ENCODE assay signal across 19 cellular contexts in the genomic region with DNA sequence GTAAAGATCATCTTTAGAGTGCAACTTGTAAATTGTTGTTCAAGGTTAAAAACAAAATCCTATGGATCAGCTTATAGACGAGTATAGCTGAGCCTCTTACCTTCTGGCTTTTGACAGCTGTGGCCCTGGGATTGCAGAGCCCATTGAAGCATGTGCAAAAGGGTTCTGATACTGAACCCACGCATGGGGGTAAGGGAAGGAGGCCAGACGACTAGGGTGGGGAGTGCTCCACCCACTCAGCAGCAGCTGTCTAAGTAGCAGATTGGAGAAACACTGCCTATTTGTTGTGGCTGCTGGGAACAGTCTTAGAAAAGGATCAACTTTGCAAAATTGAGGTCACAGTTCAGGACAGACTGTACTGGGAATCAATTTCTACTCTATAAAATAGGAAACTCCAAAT. TPM values are rescaled to one million over a fixed set of nuclear protein-coding genes. Genes with fewer than 3 reads are reported as not detected.
A peak's percentile ranks its signal among the peaks of the same experiment; 100 is the strongest.
DNase-seq lines count a peak whose midpoint lies in the region; ATAC-seq, FAIRE-seq and TF ChIP-seq lines count a peak whose summit lies in the region.
"Had no signal": no experiment of that assay in that cellular context is flagged by ENCODE, and none has a peak within 500 bp of the region (broad histone marks: within the 10 kb centered on the region; RNA-seq: fewer than 3 reads in every experiment).

No MANE protein-coding gene starts in this region.

- no peaks in the 10 kb centered on the region for H3K9me2 ChIP-seq in PC-3 (replicated peaks; ENCODE audit: low read length)

- peaks cover 2% of the 10 kb centered on the region for H3K36me3 Mint-ChIP-seq in astrocyte (ENCODE audit: low read depth, unreplicated experiment)
- H3K36me3 Mint-ChIP-seq in stimulated activated memory B cell treated with anti-CD40 and anti-IgM and Interleukin-4, amounts not matched to agents 10 μg/mL and 1 μg/mL and 100 μg/mL, for 72 hours: no peaks in the 10 kb centered on the region
- H3K36me3 Mint-ChIP-seq in activated CD4-positive, alpha-beta T cell treated with anti-CD3 and anti-CD28 coated beads for 36 hours (ENCODE audit: low read depth): no peaks in the 10 kb centered on the region
- H3K36me3 Mint-ChIP-seq: natural killer cell treated with Interleukin-12 subunit alpha and Interleukin-12 subunit beta and Interleukin-15 and Interleukin-18, amount 100 ng/mL, for 72 hours had no signal

- H2AFZ ChIP-seq in astrocyte (ENCODE audit: low read depth, low read length) (no peak overlapping the region), PC-3 (ENCODE audit: low read length) (no peak overlapping the region)

- peaks cover 24% of the 10 kb centered on the region for H3K4me1 Mint-ChIP-seq in astrocyte (ENCODE audit: low read depth, unreplicated experiment)
- no peaks in the 10 kb centered on the region for H3K4me1 Mint-ChIP-seq in stimulated activated memory B cell treated with anti-CD40 and anti-IgM and Interleukin-4, amounts not matched to agents 10 μg/mL and 1 μg/mL and 100 μg/mL, for 72 hours
- peaks cover 50% of the 10 kb centered on the region for H3K4me1 Mint-ChIP-seq in activated CD4-positive, alpha-beta T cell treated with anti-CD3 and anti-CD28 coated beads for 36 hours

- H3K4me3 ChIP-seq in astrocyte (ENCODE audit: insufficient read depth, low read depth, low read length): no peak overlapping the region
- no peak overlapping the region for H3K4me3 ChIP-seq in PC-3 (ENCODE audit: low read length)
- H3K4me3 ChIP-seq: cardiac muscle cell, sigmoid colon, suprapubic skin had no signal

- no peaks in the 10 kb centered on the region for H3K9me3 Mint-ChIP-seq in astrocyte (ENCODE audit: unreplicated experiment)
- H3K9me3 Mint-ChIP-seq in stimulated activated memory B cell treated with anti-CD40 and anti-IgM and Interleukin-4, amounts not matched to agents 10 μg/mL and 1 μg/mL and 100 μg/mL, for 72 hours: no peaks in the 10 kb centered on the region
- no peaks in the 10 kb centered on the region for H3K9me3 Mint-ChIP-seq in activated CD4-positive, alpha-beta T cell treated with anti-CD3 and anti-CD28 coated beads for 36 hours (ENCODE audit: low read depth)
- H3K9me3 Mint-ChIP-seq: activated naive CD4-positive, alpha-beta T cell treated with anti-CD3 and anti-CD28 coated beads, Interleukin-2, amount 10 ng/mL, durations not matched to agents 7 days and 5 days; CD4-positive, alpha-beta memory T cell; natural killer cell treated with Interleukin-12 subunit alpha and Interleukin-12 subunit beta and Interleukin-15 and Interleukin-18, amount 100 ng/mL, for 72 hours had no signal

- peaks cover 14% of the 10 kb centered on the region for H3K4me1 ChIP-seq in astrocyte (ENCODE audit: insufficient read depth, low read length)
- peaks cover 16% of the 10 kb centered on the region for H3K4me1 ChIP-seq in PC-3 (ENCODE audit: insufficient read depth, low read length)
- H3K4me1 ChIP-seq: sigmoid colon, suprapubic skin had no signal

- no peaks in the 10 kb centered on the region for H3K9me3 ChIP-seq in astrocyte (ENCODE audit: insufficient read depth, low read depth, low read length)
- no peaks in the 10 kb centered on the region for H3K9me3 ChIP-seq in PC-3 (ENCODE audit: low read length)
- H3K9me3 ChIP-seq: sigmoid colon, suprapubic skin had no signal

- no peak overlapping the region for H3K27ac Mint-ChIP-seq in astrocyte (ENCODE audit: unreplicated experiment)
- H3K27ac Mint-ChIP-seq in stimulated activated memory B cell treated with anti-CD40 and anti-IgM and Interleukin-4, amounts not matched to agents 10 μg/mL and 1 μg/mL and 100 μg/mL, for 72 hours: no peak overlapping the region
- H3K27ac Mint-ChIP-seq in activated CD4-positive, alpha-beta T cell treated with anti-CD3 and anti-CD28 coated beads for 36 hours: no peak overlapping the region
- H3K27ac Mint-ChIP-seq: activated naive CD4-positive, alpha-beta T cell treated with anti-CD3 and anti-CD28 coated beads, Interleukin-2, amount 10 ng/mL, durations not matched to agents 7 days and 5 days; CD4-positive, alpha-beta memory T cell; natural killer cell treated with Interleukin-12 subunit alpha and Interleukin-12 subunit beta and Interleukin-15 and Interleukin-18, amount 100 ng/mL, for 72 hours had no signal

- no peaks in the 10 kb centered on the region for H3F3A ChIP-seq in PC-3 (ENCODE audit: low read length, unreplicated experiment)

- H4K20me1 ChIP-seq in astrocyte (ENCODE audit: insufficient read depth, low read length) (no peaks in the 10 kb centered on the region), PC-3 (ENCODE audit: low read length) (no peaks in the 10 kb centered on the region)

- no peak for FAIRE-seq in astrocyte (lab: Jason Lieb, UNC)
- FAIRE-seq: TTC549 had no signal

- no peak overlapping the region for H3K4me2 ChIP-seq in astrocyte (ENCODE audit: low read length)
- no peak overlapping the region for H3K4me2 ChIP-seq in PC-3 (ENCODE audit: low read length)

- H3K4me3 Mint-ChIP-seq in astrocyte (ENCODE audit: unreplicated experiment): no peak overlapping the region
- no peak overlapping the region for H3K4me3 Mint-ChIP-seq in stimulated activated memory B cell treated with anti-CD40 and anti-IgM and Interleukin-4, amounts not matched to agents 10 μg/mL and 1 μg/mL and 100 μg/mL, for 72 hours
- H3K4me3 Mint-ChIP-seq in activated CD4-positive, alpha-beta T cell treated with anti-CD3 and anti-CD28 coated beads for 36 hours: no peak overlapping the region
- H3K4me3 Mint-ChIP-seq: activated naive CD4-positive, alpha-beta T cell treated with anti-CD3 and anti-CD28 coated beads, Interleukin-2, amount 10 ng/mL, durations not matched to agents 7 days and 5 days; CD4-positive, alpha-beta memory T cell; natural killer cell treated with Interleukin-12 subunit alpha and Interleukin-12 subunit beta and Interleukin-15 and Interleukin-18, amount 100 ng/mL, for 72 hours had no signal

- no peaks in the 10 kb centered on the region for H3K27me3 ChIP-seq in astrocyte (ENCODE audit: insufficient read depth, low read length)
- H3K27me3 ChIP-seq in PC-3 (ENCODE audit: low read length): no peaks in the 10 kb centered on the region
- H3K27me3 ChIP-seq: cardiac muscle cell, sigmoid colon, suprapubic skin had no signal

- no peak for TF ChIP-seq CTCF in astrocyte (IDR thresholded peaks at IDR 0.05; ENCODE audit: insufficient read depth, low read depth, low read length)
- no peak for TF ChIP-seq CTCF in PC-3 (conservative IDR thresholded peaks at IDR 0.05; ENCODE audit: low read depth, low read length)

- peak; percentile 30 for DNase-seq in astrocyte (ENCODE audit: low read depth)
- no peak for DNase-seq in PC-3
- DNase-seq in islet precursor cell: no peak
- DNase-seq in activated CD4-positive, alpha-beta T cell treated with anti-CD3 and anti-CD28 coated beads for 36 hours: no peak
- DNase-seq: activated naive CD4-positive, alpha-beta T cell treated with anti-CD3 and anti-CD28 coated beads, Interleukin-2, amount 10 ng/mL, durations not matched to agents 7 days and 5 days; CD4-positive, alpha-beta memory T cell; GDM1; glutamatergic neuron; NCI-H1105; NCI-H774; SIG-M5; sigmoid colon had no signal

- H3K9ac ChIP-seq in astrocyte (ENCODE audit: low read length) (no peak overlapping the region), PC-3 (ENCODE audit: low read length) (no peak overlapping the region)

- POLR2A ChIA-PET in PC-3 (lab: Charles Lee; ENCODE audit: unreplicated experiment): no interaction called here
- POLR2A ChIA-PET in activated CD4-positive, alpha-beta T cell treated with anti-CD3 and anti-CD28 coated beads for 36 hours (lab: Charles Lee): interaction anchor here (0.6 kb wide), 1 partner anchor 34 kb away, joined by 4 read pairs; no protein-coding TSS in a partner anchor

- ATAC-seq in GM18909 (IDR thresholded peaks at IDR 0.05; ENCODE audit: poor library complexity, unreplicated experiment) (peak; percentile 44), HG02798 (IDR thresholded peaks at IDR 0.05; ENCODE audit: poor library complexity, unreplicated experiment) (peak; percentile 78), PC-3 (no peak)
- ATAC-seq in stimulated activated memory B cell treated with anti-CD40 and anti-IgM and Interleukin-4, amounts not matched to agents 10 μg/mL and 1 μg/mL and 100 μg/mL, for 72 hours: peak; percentile 74
- ATAC-seq in activated CD4-positive, alpha-beta T cell treated with anti-CD3 and anti-CD28 coated beads for 36 hours: no peak
- ATAC-seq: natural killer cell treated with Interleukin-12 subunit alpha and Interleukin-12 subunit beta and Interleukin-15 and Interleukin-18, amount 100 ng/mL, for 72 hours had no signal

- H3K27ac ChIP-seq in astrocyte (ENCODE audit: low read depth, low read length) (no peak overlapping the region), PC-3 (ENCODE audit: low read length) (no peak overlapping the region)
- H3K27ac ChIP-seq: cardiac muscle cell, sigmoid colon, suprapubic skin had no signal

- H3K36me3 ChIP-seq in astrocyte (ENCODE audit: insufficient read depth, low read length): no peaks in the 10 kb centered on the region
- H3K36me3 ChIP-seq in PC-3 (ENCODE audit: low read depth, low read length): no peaks in the 10 kb centered on the region
- H3K36me3 ChIP-seq: cardiac muscle cell, sigmoid colon, suprapubic skin had no signal

- CTCF ChIA-PET in PC-3 (lab: Charles Lee): no interaction called here
- CTCF ChIA-PET in activated CD4-positive, alpha-beta T cell treated with anti-CD3 and anti-CD28 coated beads for 36 hours (lab: Charles Lee): no interaction called here

- intact Hi-C loops in PC-3 (cut with micrococcal nuclease): no loop called here
- intact Hi-C loops in activated CD4-positive, alpha-beta T cell treated with anti-CD3 and anti-CD28 coated beads for 36 hours (cut with DNase I, micrococcal nuclease): no loop called here

- BruUV-seq in PC-3 (replicated peaks; lab: Mats Ljungman, UMichigan): no TSS peak

- H3K79me2 ChIP-seq in astrocyte (ENCODE audit: insufficient read depth, low read length) (no peaks in the 10 kb centered on the region), PC-3 (ENCODE audit: low read length) (no peaks in the 10 kb centered on the region)

- no peaks in the 10 kb centered on the region for H3K27me3 Mint-ChIP-seq in astrocyte (ENCODE audit: low read depth, unreplicated experiment)
- H3K27me3 Mint-ChIP-seq in stimulated activated memory B cell treated with anti-CD40 and anti-IgM and Interleukin-4, amounts not matched to agents 10 μg/mL and 1 μg/mL and 100 μg/mL, for 72 hours: no peaks in the 10 kb centered on the region
- H3K27me3 Mint-ChIP-seq in activated CD4-positive, alpha-beta T cell treated with anti-CD3 and anti-CD28 coated beads for 36 hours: no peaks in the 10 kb centered on the region
- H3K27me3 Mint-ChIP-seq: activated naive CD4-positive, alpha-beta T cell treated with anti-CD3 and anti-CD28 coated beads, Interleukin-2, amount 10 ng/mL, durations not matched to agents 7 days and 5 days; CD4-positive, alpha-beta memory T cell had no signal

RNA-seq across cellular contexts. Expression of gene CD101, which starts 16.1 kb away (rescaled TPM):
- total RNA-seq in astrocyte: 1.6 and 2.6 TPM in 2 replicates
- total RNA-seq in PC-3 (2014; rRNA removed): 0.17 and 0.36 TPM in 2 replicates
- total RNA-seq in activated CD4-positive, alpha-beta T cell treated with anti-CD3 and anti-CD28 coated beads for 36 hours: under 1 TPM; 0.30 to 0.60 TPM

RNA-seq across cellular contexts. Expression of gene TTF2, which starts 42.5 kb away (rescaled TPM):
- total RNA-seq in astrocyte (16.6 and 23.4 TPM in 2 replicates), PC-3 (2014; rRNA removed) (25.1 and 28.8 TPM in 2 replicates)
- total RNA-seq in activated CD4-positive, alpha-beta T cell treated with anti-CD3 and anti-CD28 coated beads for 36 hours: 100 to 1,000 TPM in 1 of 2 experiments, 10 to 100 TPM in 1; 99.7 to 108 TPM

Comparison
In these comparisons a context has a peak if more than half of its experiments do, and no peak if none do; other contexts are left out.
1. ATAC-seq: peak in GM18909 (single experiment), HG02798 (single experiment) and stimulated activated memory B cell treated with anti-CD40 and anti-IgM and Interleukin-4, amounts not matched to agents 10 μg/mL and 1 μg/mL and 100 μg/mL, for 72 hours (single experiment); none in PC-3 (single experiment) and activated CD4-positive, alpha-beta T cell treated with anti-CD3 and anti-CD28 coated beads for 36 hours (single experiment).